Comparison of ENCODE assay signal across 8 cellular contexts in genomic region chr12:111636209-111636928, GRCh38. TPM values are rescaled to one million over a fixed set of nuclear protein-coding genes. Genes with fewer than 3 reads are reported as not detected.
DNase-seq lines count a peak whose midpoint lies in the region; ATAC-seq and TF ChIP-seq lines count a peak whose summit lies in the region.

No MANE protein-coding gene starts in this region.

- peaks cover 23% of the 10 kb centered on the region for H3K4me1 Mint-ChIP-seq in osteocyte (ENCODE audit: unreplicated experiment)

- intact Hi-C loops in left ventricle myocardium superior (cut with micrococcal nuclease): no loop called here

- DNase-seq in Ammon's horn (ENCODE audit: low spot score) (peak; percentile 67), amygdala (lab: John Stamatoyannopoulos, UW) (peak in 50 of 56 donors; percentile 4 to 75 (median 46)), left ventricle myocardium superior (peak; percentile 77), osteocyte (ENCODE audit: extremely low spot score, unreplicated experiment) (peak; percentile 84), NCI-H1417 treated with DMSO at 0.1 percent for 48 hours (lab: John Stamatoyannopoulos, UW) (no peak)
- no peak for DNase-seq in effector CD8-positive, alpha-beta T cell (lab: John Stamatoyannopoulos, UW)

- H3K36me3 Mint-ChIP-seq in osteocyte (ENCODE audit: unreplicated experiment): peaks cover 8% of the 10 kb centered on the region

- H3K9me3 Mint-ChIP-seq in osteocyte (ENCODE audit: unreplicated experiment): no peaks in the 10 kb centered on the region

- TF ChIP-seq CTCF in osteocyte (IDR thresholded peaks at IDR 0.05): no peak

- ATAC-seq in left ventricle myocardium superior (peak; percentile 84), HG02981 (IDR thresholded peaks at IDR 0.05; ENCODE audit: unreplicated experiment) (no peak), HG03342 (IDR thresholded peaks at IDR 0.05; ENCODE audit: unreplicated experiment) (no peak)

- H3K27me3 Mint-ChIP-seq in osteocyte (ENCODE audit: unreplicated experiment): no peaks in the 10 kb centered on the region

- H3K4me3 Mint-ChIP-seq in osteocyte (ENCODE audit: unreplicated experiment): peak overlapping the region; percentile 47

- peak overlapping the region; percentile 86 for H3K27ac Mint-ChIP-seq in osteocyte (ENCODE audit: unreplicated experiment)

RNA-seq across cellular contexts. Expression of gene ATXN2, which starts 37.3 kb away (rescaled TPM):
- 57.3 TPM for total RNA-seq in left ventricle myocardium superior
- total RNA-seq in osteocyte: 76.7 and 78.9 TPM in 2 replicates

RNA-seq across cellular contexts. Expression of gene BRAP, which starts 49.4 kb away (rescaled TPM):
- 16.4 TPM for total RNA-seq in left ventricle myocardium superior
- total RNA-seq in osteocyte: 18.9 and 20.8 TPM in 2 replicates

RNA-seq across cellular contexts. Expression of gene ACAD10, which starts 49.5 kb away (rescaled TPM):
- total RNA-seq in left ventricle myocardium superior: 35.8 TPM
- total RNA-seq in osteocyte: 27.1 and 29.5 TPM in 2 replicates

Comparison
In these comparisons a context has a peak if more than half of its experiments do, and no peak if none do; other contexts are left out.
1. DNase-seq: peak in Ammon's horn (single experiment), amygdala (50 of 56), left ventricle myocardium superior (single experiment) and osteocyte (single experiment); none in effector CD8-positive, alpha-beta T cell (single experiment) and NCI-H1417 treated with DMSO at 0.1 percent for 48 hours (single experiment).